In genomic region chr17:7091311-7092020, GRCh38 we compare ENCODE assay signal across 9 cellular contexts. TPM values are rescaled to one million over a fixed set of nuclear protein-coding genes. Genes with fewer than 3 reads are reported as not detected.
A peak's percentile ranks its signal among the peaks of the same experiment; 100 is the strongest.
DNase-seq lines count a peak whose midpoint lies in the region; ATAC-seq, FAIRE-seq and TF ChIP-seq lines count a peak whose summit lies in the region.
"Not testable (repeated sequence)": the region's sequence is repeated elsewhere in the genome, so short reads cannot be mapped to it uniquely, and the experiment has no call there.
"Had no signal": no experiment of that assay in that cellular context is flagged by ENCODE, and none has a peak within 500 bp of the region (broad histone marks: within the 10 kb centered on the region; RNA-seq: fewer than 3 reads in every experiment).

No MANE protein-coding gene starts in this region.

- H3K27ac ChIP-seq in CD8-positive, alpha-beta memory T cell (ENCODE audit: low read depth, low read length); colonic mucosa; HepG2 (ENCODE audit: extremely low read length, insufficient read depth, low read length); spleen: not testable (repeated sequence)

- not testable (repeated sequence) for H3K4me1 ChIP-seq in CD8-positive, alpha-beta memory T cell (ENCODE audit: insufficient read depth, low read length); colonic mucosa
- H3K4me1 ChIP-seq in HepG2 (ENCODE audit: insufficient read depth, low read length) (peaks cover 37% of the 10 kb centered on the region), spleen (peaks cover 8 to 36% (median 24%) of the 10 kb centered on the region in 6 donors)

- H2AFZ ChIP-seq in HepG2 (ENCODE audit: low read length) = not testable (repeated sequence)

- not testable (repeated sequence) for H3K36me3 ChIP-seq in CD8-positive, alpha-beta memory T cell (ENCODE audit: insufficient read depth, low read length); colonic mucosa; HepG2 (replicated peaks in 1 of 2; ENCODE audit: control insufficient read depth in 1 of 2, insufficient read depth in 2 of 2, low read length in 2 of 2); spleen

- not testable (repeated sequence) for TF ChIP-seq EP300 in HepG2 (IDR thresholded peaks at IDR 0.05; ENCODE audit: low read depth in 2 of 2, low read length in 2 of 2); HepG2 (CRISPR knock-in tag; IDR thresholded peaks at IDR 0.05; ENCODE audit: borderline replicate concordance)

- in situ Hi-C loops in HepG2 (cut with HindIII; ENCODE audit: extremely low pct_ligation_motif_present, low pct_unique_long_range_greater_than_20kb) = loop anchor here (5.0 kb wide), 1 partner anchor 39 kb away; no protein-coding TSS in a partner anchor

- H3K9me3 Mint-ChIP-seq in CD8-positive, alpha-beta memory T cell; activated T-cell treated with anti-CD3 and anti-CD28 coated beads, Interleukin-2, amount 50 U/mL, for 72 hours: not testable (repeated sequence)

- POLR2A ChIA-PET in CD8-positive, alpha-beta memory T cell (lab: Charles Lee); HepG2 (lab: Yijun Ruan, JAX): not testable (repeated sequence)

- 96% methylated on average over 22 of the region's 28 CpGs for WGBS in HepG2 (ENCODE audit: low lambda C conversion rate)
- 75 to 85% (median 80%) methylated on average over 20 to 28 of the region's 28 CpGs for WGBS in spleen, 5 donors

- H4K20me1 ChIP-seq in HepG2 (ENCODE audit: insufficient read depth, low read length) = not testable (repeated sequence)

- not testable (repeated sequence) for TF ChIP-seq CTCF in colonic mucosa (IDR thresholded peaks at IDR 0.05); HepG2 (CRISPR knock-in tag; IDR thresholded peaks at IDR 0.05); spleen (IDR thresholded peaks at IDR 0.05 in 8 of 11, conservative IDR thresholded peaks at IDR 0.05 in 3 of 11)

- FAIRE-seq in HepG2 (lab: Jason Lieb, UNC) = not testable (repeated sequence)

- H3K79me2 ChIP-seq in HepG2 (ENCODE audit: insufficient read depth, low read length) = not testable (repeated sequence)

- not testable (repeated sequence) for H3K27me3 ChIP-seq in CD8-positive, alpha-beta memory T cell (ENCODE audit: insufficient read depth, low read length, poor library complexity, severe bottlenecking); colonic mucosa; HepG2 (ENCODE audit: control insufficient read depth in 1 of 2, insufficient read depth in 2 of 2, low read length in 2 of 2)
- H3K27me3 ChIP-seq in spleen (replicated peaks in 1 of 7) = peaks cover 0 to 15% (median 0%) of the 10 kb centered on the region in 7 donors

- not testable (repeated sequence) for BruUV-seq in HepG2 (replicated peaks; lab: Mats Ljungman, UMichigan)

- not testable (repeated sequence) for TF ChIP-seq POLR2A in HepG2 (IDR thresholded peaks at IDR 0.05; ENCODE audit: insufficient read depth in 1 of 2, low read depth in 2 of 2, low read length in 2 of 2); spleen (IDR thresholded peaks at IDR 0.05)

- peaks cover 23 to 41% of the 10 kb centered on the region in 2 donors for H3K27me3 Mint-ChIP-seq in CD8-positive, alpha-beta memory T cell
- not testable (repeated sequence) for H3K27me3 Mint-ChIP-seq in activated T-cell treated with anti-CD3 and anti-CD28 coated beads, Interleukin-2, amount 50 U/mL, for 72 hours (ENCODE audit: low read depth)

- H3K4me3 ChIP-seq in CD8-positive, alpha-beta memory T cell (ENCODE audit: low read length); colonic mucosa; HepG2 (replicated peaks in 1 of 3; ENCODE audit: insufficient read depth in 1 of 3, low read depth in 2 of 3, low read length in 3 of 3); spleen: not testable (repeated sequence)

- not testable (repeated sequence) for H3K36me3 Mint-ChIP-seq in CD8-positive, alpha-beta memory T cell; activated T-cell treated with anti-CD3 and anti-CD28 coated beads, Interleukin-2, amount 50 U/mL, for 72 hours (ENCODE audit: insufficient read depth in 2 of 2)

- CTCF ChIA-PET in CD8-positive, alpha-beta memory T cell (lab: Charles Lee); HepG2 (lab: Yijun Ruan, JAX; ENCODE audit: low intra/inter-chr PET ratio, low total read pairs): not testable (repeated sequence)

- not testable (repeated sequence) for H3K27ac Mint-ChIP-seq in CD8-positive, alpha-beta memory T cell; activated T-cell treated with anti-CD3 and anti-CD28 coated beads, Interleukin-2, amount 50 U/mL, for 72 hours

- intact Hi-C loops in colonic mucosa (cut with DNase I); HepG2 (cut with micrococcal nuclease; ENCODE audit: unreplicated experiment); spleen (cut with DNase I; ENCODE audit: low total_unique reads): not testable (repeated sequence)

- H3K4me1 Mint-ChIP-seq in CD8-positive, alpha-beta memory T cell; activated T-cell treated with anti-CD3 and anti-CD28 coated beads, Interleukin-2, amount 50 U/mL, for 72 hours (ENCODE audit: low read depth): not testable (repeated sequence)

- not testable (repeated sequence) for H3K4me3 Mint-ChIP-seq in CD8-positive, alpha-beta memory T cell; activated T-cell treated with anti-CD3 and anti-CD28 coated beads, Interleukin-2, amount 50 U/mL, for 72 hours

- not testable (repeated sequence) for H3K4me2 ChIP-seq in HepG2 (ENCODE audit: low read depth, low read length)

- H3K9ac ChIP-seq in colonic mucosa (ENCODE audit: low read depth in 2 of 2, low read length in 2 of 2); HepG2 (ENCODE audit: insufficient read depth, low read depth, low read length): not testable (repeated sequence)

- DNase-seq in CD8-positive, alpha-beta memory T cell = peak in 3 of 5 donors; percentile 13 to 62 (median 23)
- DNase-seq in OCI-M1 (lab: John Stamatoyannopoulos, UW) (peak; percentile 13), colonic mucosa (peak; percentile 41), spleen (peak; percentile 79)
- DNase-seq in activated CD4-positive, alpha-beta T cell treated with anti-CD3 and anti-CD28 coated beads for 48 hours = peak; percentile 19
- peak; percentile 10 to 40 for DNase-seq in activated T-cell treated with anti-CD3 and anti-CD28 coated beads, Interleukin-2, amount 50 U/mL, for 72 hours
- DNase-seq in HepG2 (ENCODE audit: low spot score) = not testable (repeated sequence)

- not testable (repeated sequence) for TF ChIP-seq RAD21 in HepG2 (CRISPR knock-in tag; IDR thresholded peaks at IDR 0.05)

- not testable (repeated sequence) for H3K9me3 ChIP-seq in CD8-positive, alpha-beta memory T cell (ENCODE audit: low read length); colonic mucosa; HepG2 (ENCODE audit: low read length); spleen

- ATAC-seq in activated T-cell treated with anti-CD3 and anti-CD28 coated beads, Interleukin-2, amount 50 U/mL, for 72 hours (replicated peaks in 1 of 2); HepG2: not testable (repeated sequence)

RNA-seq across cellular contexts. Expression of gene CLEC10A, which starts 11.4 kb away (rescaled TPM):
- under 1 TPM; 0.33 to 0.42 TPM for total RNA-seq in CD8-positive, alpha-beta memory T cell
- polyA plus RNA-seq in CD8-positive, alpha-beta memory T cell = not detected
- total RNA-seq in activated T-cell treated with anti-CD3 and anti-CD28 coated beads, Interleukin-2, amount 50 U/mL, for 72 hours = not detected
- total RNA-seq in colonic mucosa (1 to 10 TPM in 1 of 2 donors, under 1 TPM in 1; 0.96 to 9.7 TPM), HepG2 (2016; rRNA removed; fragmentation: Illumina TruSeq; extraction: Trizol) (not detected in 2 replicates), spleen (10 to 100 TPM in 2 of 7 donors, 1 to 10 TPM in 4, under 1 TPM in 1; 0.85 to 19.5 (median 7.1) TPM)
- not detected in 2 replicates for total RNA-seq in HepG2 (2016; cell fraction: cytosol; rRNA removed; fragmentation: Illumina TruSeq; extraction: Trizol; ENCODE audit: low read depth)
- total RNA-seq in HepG2 (2016; cell fraction: insoluble cytoplasmic fraction; rRNA removed; fragmentation: Illumina TruSeq; extraction: Trizol) = 0.06 TPM in 1 of 2 replicates, not detected in the other
- not detected in 2 replicates for total RNA-seq in HepG2 (2016; cell fraction: membrane; rRNA removed; fragmentation: Illumina TruSeq; extraction: Trizol)
- 0.19 TPM in 1 of 2 replicates, not detected in the other for total RNA-seq in HepG2 (2016; cell fraction: nucleus; rRNA removed; fragmentation: Illumina TruSeq; extraction: Trizol)
- polyA plus RNA-seq in HepG2 (2011; rRNA removed) (0.33 and 0.65 TPM in 2 replicates), spleen (10 to 100 TPM in 1 of 3 donors, 1 to 10 TPM in 2; 2.2 to 22.2 (median 6.3) TPM)
- 0.08 and 0.14 TPM in 2 replicates for polyA plus RNA-seq in HepG2 (2011; cell fraction: cytosol; rRNA removed)
- 1.3 and 2.4 TPM in 2 replicates for polyA plus RNA-seq in HepG2 (2011; cell fraction: nucleus; rRNA removed)
- polyA plus RNA-seq in HepG2 (2012) = 0.35 and 0.48 TPM in 2 replicates
- polyA plus RNA-seq in HepG2 (2016; cell fraction: cytosol; fragmentation: Illumina TruSeq; extraction: Trizol; ENCODE audit: low read depth) = not detected in 2 replicates
- polyA plus RNA-seq in HepG2 (2016; cell fraction: insoluble cytoplasmic fraction; fragmentation: Illumina TruSeq; extraction: Trizol; ENCODE audit: low read depth) = not detected in 2 replicates
- polyA plus RNA-seq in HepG2 (2016; cell fraction: membrane; fragmentation: Illumina TruSeq; extraction: Trizol; ENCODE audit: low read depth) = not detected in 2 replicates
- polyA plus RNA-seq in HepG2 (2016; cell fraction: nucleus; fragmentation: Illumina TruSeq; extraction: Trizol; ENCODE audit: insufficient read depth, low read depth) = 0.68 and 0.90 TPM in 2 replicates
- polyA minus RNA-seq in HepG2 (2011; rRNA and poly(A)+ RNA removed; ENCODE audit: low replicate concordance) = 0.18 TPM in 1 of 2 replicates, not detected in the other
- not detected in 2 replicates for polyA minus RNA-seq in HepG2 (2011; cell fraction: cytosol; rRNA and poly(A)+ RNA removed)
- polyA minus RNA-seq in HepG2 (2011; cell fraction: nucleus; rRNA and poly(A)+ RNA removed) = 0.64 and 1.2 TPM in 2 replicates
- total RNA-seq: Daoy, HT-29 had no signal

RNA-seq across cellular contexts. Expression of gene ASGR2, which starts 23.2 kb away (rescaled TPM):
- total RNA-seq in CD8-positive, alpha-beta memory T cell = not detected
- polyA plus RNA-seq in CD8-positive, alpha-beta memory T cell = not detected
- total RNA-seq in activated T-cell treated with anti-CD3 and anti-CD28 coated beads, Interleukin-2, amount 50 U/mL, for 72 hours = not detected
- total RNA-seq in colonic mucosa (under 1 TPM; 0.45 to 0.49 TPM), HepG2 (2016; rRNA removed; fragmentation: Illumina TruSeq; extraction: Trizol) (142 and 320 TPM in 2 replicates), spleen (10 to 100 TPM in 2 of 7 donors, 1 to 10 TPM in 4, not detected in 1; 2.4 to 10.5 (median 6.2) TPM)
- 153 and 157 TPM in 2 replicates for total RNA-seq in HepG2 (2016; cell fraction: cytosol; rRNA removed; fragmentation: Illumina TruSeq; extraction: Trizol; ENCODE audit: low read depth)
- 137 and 326 TPM in 2 replicates for total RNA-seq in HepG2 (2016; cell fraction: insoluble cytoplasmic fraction; rRNA removed; fragmentation: Illumina TruSeq; extraction: Trizol)
- total RNA-seq in HepG2 (2016; cell fraction: membrane; rRNA removed; fragmentation: Illumina TruSeq; extraction: Trizol) = 154 and 165 TPM in 2 replicates
- total RNA-seq in HepG2 (2016; cell fraction: nucleus; rRNA removed; fragmentation: Illumina TruSeq; extraction: Trizol) = 251 and 289 TPM in 2 replicates
- polyA plus RNA-seq in HepG2 (2011; rRNA removed) (754 and 762 TPM in 2 replicates), spleen (10 to 100 TPM in 1 of 3 donors, 1 to 10 TPM in 2; 2.3 to 35.1 (median 8.8) TPM)
- polyA plus RNA-seq in HepG2 (2011; cell fraction: cytosol; rRNA removed) = 620 and 780 TPM in 2 replicates
- 692 and 800 TPM in 2 replicates for polyA plus RNA-seq in HepG2 (2011; cell fraction: nucleus; rRNA removed)
- 341 and 394 TPM in 2 replicates for polyA plus RNA-seq in HepG2 (2012)
- polyA plus RNA-seq in HepG2 (2016; cell fraction: cytosol; fragmentation: Illumina TruSeq; extraction: Trizol; ENCODE audit: low read depth) = 194 and 207 TPM in 2 replicates
- polyA plus RNA-seq in HepG2 (2016; cell fraction: insoluble cytoplasmic fraction; fragmentation: Illumina TruSeq; extraction: Trizol; ENCODE audit: low read depth) = 170 and 186 TPM in 2 replicates
- polyA plus RNA-seq in HepG2 (2016; cell fraction: membrane; fragmentation: Illumina TruSeq; extraction: Trizol; ENCODE audit: low read depth) = 175 and 177 TPM in 2 replicates
- polyA plus RNA-seq in HepG2 (2016; cell fraction: nucleus; fragmentation: Illumina TruSeq; extraction: Trizol; ENCODE audit: insufficient read depth, low read depth) = 623 and 667 TPM in 2 replicates
- polyA minus RNA-seq in HepG2 (2011; rRNA and poly(A)+ RNA removed; ENCODE audit: low replicate concordance) = 371 TPM in 1 of 2 replicates, not detected in the other
- 131 TPM in 2 replicates for polyA minus RNA-seq in HepG2 (2011; cell fraction: cytosol; rRNA and poly(A)+ RNA removed)
- 102 and 109 TPM in 2 replicates for polyA minus RNA-seq in HepG2 (2011; cell fraction: nucleus; rRNA and poly(A)+ RNA removed)
- total RNA-seq: Daoy, HT-29 had no signal

RNA-seq across cellular contexts. Expression of gene SLC16A11, which starts 47.6 kb away (rescaled TPM):
- total RNA-seq in CD8-positive, alpha-beta memory T cell = 1 to 10 TPM; 1.3 to 1.8 TPM
- polyA plus RNA-seq in CD8-positive, alpha-beta memory T cell = 1.6 TPM
- total RNA-seq in activated T-cell treated with anti-CD3 and anti-CD28 coated beads, Interleukin-2, amount 50 U/mL, for 72 hours = 1 to 10 TPM; 2.0 to 2.9 TPM
- under 1 TPM; 0.22 to 0.40 TPM for total RNA-seq in colonic mucosa
- not detected in 2 replicates for total RNA-seq in HepG2 (2016; rRNA removed; fragmentation: Illumina TruSeq; extraction: Trizol)
- total RNA-seq in HepG2 (2016; cell fraction: cytosol; rRNA removed; fragmentation: Illumina TruSeq; extraction: Trizol; ENCODE audit: low read depth) = not detected in 2 replicates
- total RNA-seq in HepG2 (2016; cell fraction: insoluble cytoplasmic fraction; rRNA removed; fragmentation: Illumina TruSeq; extraction: Trizol) = not detected in 2 replicates
- not detected in 2 replicates for total RNA-seq in HepG2 (2016; cell fraction: membrane; rRNA removed; fragmentation: Illumina TruSeq; extraction: Trizol)
- not detected in 2 replicates for total RNA-seq in HepG2 (2016; cell fraction: nucleus; rRNA removed; fragmentation: Illumina TruSeq; extraction: Trizol)
- polyA plus RNA-seq in HepG2 (2011; rRNA removed) = not detected in 2 replicates
- polyA plus RNA-seq in HepG2 (2011; cell fraction: cytosol; rRNA removed) = not detected in 2 replicates
- polyA plus RNA-seq in HepG2 (2011; cell fraction: nucleus; rRNA removed) = not detected in 2 replicates
- 0.27 and 0.29 TPM in 2 replicates for polyA plus RNA-seq in HepG2 (2012)
- polyA plus RNA-seq in HepG2 (2016; cell fraction: cytosol; fragmentation: Illumina TruSeq; extraction: Trizol; ENCODE audit: low read depth) = not detected in 2 replicates
- not detected in 2 replicates for polyA plus RNA-seq in HepG2 (2016; cell fraction: insoluble cytoplasmic fraction; fragmentation: Illumina TruSeq; extraction: Trizol; ENCODE audit: low read depth)
- polyA plus RNA-seq in HepG2 (2016; cell fraction: membrane; fragmentation: Illumina TruSeq; extraction: Trizol; ENCODE audit: low read depth) = not detected in 2 replicates
- not detected in 2 replicates for polyA plus RNA-seq in HepG2 (2016; cell fraction: nucleus; fragmentation: Illumina TruSeq; extraction: Trizol; ENCODE audit: insufficient read depth, low read depth)
- polyA minus RNA-seq in HepG2 (2011; rRNA and poly(A)+ RNA removed; ENCODE audit: low replicate concordance) = not detected in 2 replicates
- not detected in 2 replicates for polyA minus RNA-seq in HepG2 (2011; cell fraction: cytosol; rRNA and poly(A)+ RNA removed)
- not detected in 2 replicates for polyA minus RNA-seq in HepG2 (2011; cell fraction: nucleus; rRNA and poly(A)+ RNA removed)
- total RNA-seq in spleen = 1 to 10 TPM in 5 of 7 donors, under 1 TPM in 1, not detected in 1; 0.51 to 3.6 (median 2.9) TPM
- polyA plus RNA-seq in spleen = 1 to 10 TPM; 1.9 to 3.9 (median 2.1) TPM
- total RNA-seq: Daoy, HT-29 had no signal

RNA-seq across cellular contexts. Expression of gene SLC16A13, which starts 55.7 kb away (rescaled TPM):
- total RNA-seq in CD8-positive, alpha-beta memory T cell = 1 to 10 TPM; 7.7 to 8.1 TPM
- 1.4 TPM for polyA plus RNA-seq in CD8-positive, alpha-beta memory T cell
- 1 to 10 TPM; 5.3 to 5.5 TPM for total RNA-seq in activated T-cell treated with anti-CD3 and anti-CD28 coated beads, Interleukin-2, amount 50 U/mL, for 72 hours
- total RNA-seq in colonic mucosa = 10 to 100 TPM; 11.0 to 13.9 TPM
- 1.9 and 3.0 TPM in 2 replicates for total RNA-seq in HepG2 (2016; rRNA removed; fragmentation: Illumina TruSeq; extraction: Trizol)
- total RNA-seq in HepG2 (2016; cell fraction: cytosol; rRNA removed; fragmentation: Illumina TruSeq; extraction: Trizol; ENCODE audit: low read depth) = 0.51 and 0.71 TPM in 2 replicates
- 1.8 and 3.1 TPM in 2 replicates for total RNA-seq in HepG2 (2016; cell fraction: insoluble cytoplasmic fraction; rRNA removed; fragmentation: Illumina TruSeq; extraction: Trizol)
- total RNA-seq in HepG2 (2016; cell fraction: membrane; rRNA removed; fragmentation: Illumina TruSeq; extraction: Trizol) = 1.5 and 1.6 TPM in 2 replicates
- total RNA-seq in HepG2 (2016; cell fraction: nucleus; rRNA removed; fragmentation: Illumina TruSeq; extraction: Trizol) = 5.5 and 6.1 TPM in 2 replicates
- polyA plus RNA-seq in HepG2 (2011; rRNA removed) = 2.2 and 3.4 TPM in 2 replicates
- 2.1 and 2.2 TPM in 2 replicates for polyA plus RNA-seq in HepG2 (2011; cell fraction: cytosol; rRNA removed)
- polyA plus RNA-seq in HepG2 (2011; cell fraction: nucleus; rRNA removed) = 6.8 and 9.2 TPM in 2 replicates
- 5.4 and 8.2 TPM in 2 replicates for polyA plus RNA-seq in HepG2 (2012)
- 0.70 and 1.4 TPM in 2 replicates for polyA plus RNA-seq in HepG2 (2016; cell fraction: cytosol; fragmentation: Illumina TruSeq; extraction: Trizol; ENCODE audit: low read depth)
- polyA plus RNA-seq in HepG2 (2016; cell fraction: insoluble cytoplasmic fraction; fragmentation: Illumina TruSeq; extraction: Trizol; ENCODE audit: low read depth) = 5.9 and 6.3 TPM in 2 replicates
- 1.7 TPM in 2 replicates for polyA plus RNA-seq in HepG2 (2016; cell fraction: membrane; fragmentation: Illumina TruSeq; extraction: Trizol; ENCODE audit: low read depth)
- 15.2 and 15.6 TPM in 2 replicates for polyA plus RNA-seq in HepG2 (2016; cell fraction: nucleus; fragmentation: Illumina TruSeq; extraction: Trizol; ENCODE audit: insufficient read depth, low read depth)
- 4.8 and 7.6 TPM in 2 replicates for polyA minus RNA-seq in HepG2 (2011; rRNA and poly(A)+ RNA removed; ENCODE audit: low replicate concordance)
- 2.9 and 4.4 TPM in 2 replicates for polyA minus RNA-seq in HepG2 (2011; cell fraction: cytosol; rRNA and poly(A)+ RNA removed)
- 3.1 and 5.2 TPM in 2 replicates for polyA minus RNA-seq in HepG2 (2011; cell fraction: nucleus; rRNA and poly(A)+ RNA removed)
- 10 to 100 TPM in 2 of 7 donors, 1 to 10 TPM in 5; 4.0 to 15.3 (median 7.6) TPM for total RNA-seq in spleen
- polyA plus RNA-seq in spleen = 1 to 10 TPM; 1.7 to 5.4 (median 1.8) TPM

Comparison
In these comparisons a context has a peak if more than half of its experiments do, and no peak if none do; other contexts are left out.
1. RNA of gene ASGR2, which starts 23.2 kb away (total RNA-seq): 137 to 326 TPM in HepG2; 2.4 to 10.5 TPM in spleen, 0.45 to 0.49 TPM in colonic mucosa, not detected in CD8-positive, alpha-beta memory T cell and not detected in activated T-cell treated with anti-CD3 and anti-CD28 coated beads, Interleukin-2, amount 50 U/mL, for 72 hours; every median in the first group is over 10 times any median in the second.